ENCODE assay signal across 10 cellular contexts in the genomic region with DNA sequence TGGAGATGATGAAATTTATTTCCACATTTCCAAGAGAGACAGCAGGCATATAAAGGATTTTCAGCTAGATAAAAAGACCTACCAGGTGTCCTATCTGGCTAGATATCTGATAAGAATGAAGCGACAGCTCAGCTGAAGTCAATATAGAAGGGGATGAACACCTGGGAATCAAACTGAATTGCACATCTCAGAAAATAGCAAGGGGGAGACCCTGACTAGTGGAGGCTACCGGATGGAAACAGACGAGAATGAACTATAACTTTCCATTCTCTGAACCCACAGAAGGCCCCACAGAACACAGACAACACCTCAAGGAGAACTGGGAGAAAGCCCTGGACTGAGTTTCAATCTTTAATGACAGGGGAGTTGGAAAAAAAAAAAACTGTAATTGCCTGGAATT. TPM values are rescaled to one million over a fixed set of nuclear protein-coding genes. Genes with fewer than 3 reads are reported as not detected.
DNase-seq lines count a peak whose midpoint lies in the region; ATAC-seq, FAIRE-seq and TF ChIP-seq lines count a peak whose summit lies in the region.
"Had no signal": no experiment of that assay in that cellular context is flagged by ENCODE, and none has a peak within 500 bp of the region (broad histone marks: within the 10 kb centered on the region; RNA-seq: fewer than 3 reads in every experiment).

No MANE protein-coding gene starts in this region.

- no peak for TF ChIP-seq CTCF in glutamatergic neuron (IDR thresholded peaks at IDR 0.05; ENCODE audit: partially characterized antibody, unreplicated experiment)

- no peaks in the 10 kb centered on the region for H3K27me3 Mint-ChIP-seq in memory B cell
- H3K27me3 Mint-ChIP-seq in glutamatergic neuron (ENCODE audit: unreplicated experiment): no peaks in the 10 kb centered on the region

- no peaks in the 10 kb centered on the region for H3K9me3 Mint-ChIP-seq in memory B cell
- peaks cover 2% of the 10 kb centered on the region for H3K9me3 Mint-ChIP-seq in glutamatergic neuron (ENCODE audit: unreplicated experiment)

- H3K36me3 Mint-ChIP-seq in memory B cell: peaks cover 9% of the 10 kb centered on the region
- H3K36me3 Mint-ChIP-seq in glutamatergic neuron (ENCODE audit: unreplicated experiment): no peaks in the 10 kb centered on the region

- peak; percentile 57 for FAIRE-seq in GM12892 (lab: Jason Lieb, UNC)

- no peak for TF ChIP-seq POLR2A in GM12892 (IDR thresholded peaks at IDR 0.05; ENCODE audit: low read depth, low read length)

- H3K4me1 Mint-ChIP-seq in memory B cell: peaks cover 13% of the 10 kb centered on the region
- peaks cover 16% of the 10 kb centered on the region for H3K4me1 Mint-ChIP-seq in glutamatergic neuron (ENCODE audit: low read depth, unreplicated experiment)

- peak overlapping the region; percentile 75 for H3K27ac ChIP-seq in KOPT-K1 (ENCODE audit: low read depth, low read length, poor library complexity, severe bottlenecking)
- H3K27ac ChIP-seq: ascending aorta had no signal

- H3K27ac Mint-ChIP-seq in memory B cell (peak overlapping the region; percentile 86), glutamatergic neuron (ENCODE audit: unreplicated experiment) (no peak overlapping the region)

- ATAC-seq in GM21529 (IDR thresholded peaks at IDR 0.05; ENCODE audit: unreplicated experiment) (peak; percentile 61), memory B cell (ENCODE audit: low read depth) (peak; percentile 38), HG02870 (IDR thresholded peaks at IDR 0.05; ENCODE audit: unreplicated experiment) (no peak)

- H3K36me3 ChIP-seq in KOPT-K1 (ENCODE audit: insufficient read depth, low read length): peaks cover 51% of the 10 kb centered on the region

- DNase-seq in GM12892 (ENCODE audit: insufficient read length) (no peak), memory B cell (ENCODE audit: low spot score in 2 of 2) (no peak), glutamatergic neuron (no peak), NCI-H1694 (lab: John Stamatoyannopoulos, UW) (no peak)
- no peak for DNase-seq in stimulated activated CD4-positive, alpha-beta T cell treated with anti-CD3 and anti-CD28 coated beads, Interleukin-15, amount 100 ng/mL, for 24 hours
- DNase-seq: NCI-H2107 had no signal

- peak overlapping the region; percentile 47 for H3K4me3 Mint-ChIP-seq in memory B cell
- H3K4me3 Mint-ChIP-seq in glutamatergic neuron (ENCODE audit: unreplicated experiment): no peak overlapping the region

- H3K9me3 ChIP-seq in KOPT-K1 (ENCODE audit: insufficient read depth, low read length, poor library complexity, severe bottlenecking): no peaks in the 10 kb centered on the region
- H3K9me3 ChIP-seq: ascending aorta had no signal

RNA-seq across cellular contexts. Expression of gene CPLANE1, which starts 51.1 kb away (rescaled TPM):
- polyA plus RNA-seq in GM12892 (2012; ENCODE audit: missing spikeins): 4.0 TPM
- 37.6 TPM for total RNA-seq in glutamatergic neuron (ENCODE audit: unreplicated experiment)
